In genomic region chr5:145787996-145788395, GRCh38 we compare ENCODE assay signal across 22 cellular contexts.
"Had no signal": no experiment of that assay in that cellular context is flagged by ENCODE, and none has a peak within 500 bp of the region (broad histone marks: within the 10 kb centered on the region; RNA-seq: fewer than 3 reads in every experiment).

No MANE protein-coding gene starts in this region.

- H3K36me3 ChIP-seq: uterus had no signal

- H3K27ac ChIP-seq: epithelial cell of prostate, esophagus muscularis mucosa, spleen, tibial artery, upper lobe of left lung, uterus had no signal

- H3K36me3 Mint-ChIP-seq: naive thymus-derived CD4-positive, alpha-beta T cell had no signal

- H3K9me3 Mint-ChIP-seq: dendritic cell treated with granulocyte-macrophage colony-stimulating factor and Interleukin-4, amounts not matched to agents 40 ng/mL and 50 ng/mL, for 4 days; effector memory CD8-positive, alpha-beta T cell; naive thymus-derived CD4-positive, alpha-beta T cell; nephron progenitor cell; stimulated activated naive CD8-positive, alpha-beta T cell treated with anti-CD3 and anti-CD28 coated beads, Interleukin-15, Interleukin-2, amounts not matched to agents 100 ng/mL and 50 ng/mL, for 24 hours had no signal

- H3K9me3 ChIP-seq: esophagus muscularis mucosa, tibial artery, upper lobe of left lung, uterus had no signal

- ATAC-seq: effector memory CD8-positive, alpha-beta T cell; heart right ventricle; naive thymus-derived CD4-positive, alpha-beta T cell; sciatic nerve; stimulated activated memory B cell treated with anti-CD40 and anti-IgM and Interleukin-4, amounts not matched to agents 10 μg/mL and 1 μg/mL and 100 μg/mL, for 72 hours had no signal

- H3K27me3 Mint-ChIP-seq: dendritic cell treated with granulocyte-macrophage colony-stimulating factor and Interleukin-4, amounts not matched to agents 40 ng/mL and 50 ng/mL, for 4 days; effector memory CD8-positive, alpha-beta T cell; stimulated activated memory B cell treated with anti-CD40 and anti-IgM and Interleukin-4, amounts not matched to agents 10 μg/mL and 1 μg/mL and 100 μg/mL, for 72 hours; stimulated activated naive CD8-positive, alpha-beta T cell treated with anti-CD3 and anti-CD28 coated beads, Interleukin-15, Interleukin-2, amounts not matched to agents 100 ng/mL and 50 ng/mL, for 24 hours had no signal

- H3K4me1 Mint-ChIP-seq: naive thymus-derived CD4-positive, alpha-beta T cell; stimulated activated memory B cell treated with anti-CD40 and anti-IgM and Interleukin-4, amounts not matched to agents 10 μg/mL and 1 μg/mL and 100 μg/mL, for 72 hours had no signal

- H3K4me1 ChIP-seq: esophagus muscularis mucosa, spleen, tibial artery, upper lobe of left lung, uterus had no signal

- DNase-seq: effector memory CD8-positive, alpha-beta T cell; heart right ventricle; hypothalamus; islet precursor cell; naive thymus-derived CD4-positive, alpha-beta T cell; nephron progenitor cell; posterior cingulate gyrus; spleen; stimulated activated CD4-positive, alpha-beta T cell treated with anti-CD3 and anti-CD28 coated beads, Interleukin-15, amount 100 ng/mL, for 24 hours; stimulated activated CD4-positive, alpha-beta T cell treated with anti-CD3 and anti-CD28 coated beads, Interleukin-1b, Interleukin-23, amount 100 ng/mL, for 48 hours; stimulated activated CD4-positive, alpha-beta T cell treated with anti-CD3 and anti-CD28 coated beads, Interleukin-4, amount 100 ng/mL, for 24 hours; tibial artery; upper lobe of left lung; uterus had no signal

- H3K27ac Mint-ChIP-seq: dendritic cell treated with granulocyte-macrophage colony-stimulating factor and Interleukin-4, amounts not matched to agents 40 ng/mL and 50 ng/mL, for 4 days; effector memory CD8-positive, alpha-beta T cell; naive thymus-derived CD4-positive, alpha-beta T cell; nephron progenitor cell; stimulated activated memory B cell treated with anti-CD40 and anti-IgM and Interleukin-4, amounts not matched to agents 10 μg/mL and 1 μg/mL and 100 μg/mL, for 72 hours; stimulated activated naive CD8-positive, alpha-beta T cell treated with anti-CD3 and anti-CD28 coated beads, Interleukin-15, Interleukin-2, amounts not matched to agents 100 ng/mL and 50 ng/mL, for 24 hours had no signal

- H3K27me3 ChIP-seq: esophagus muscularis mucosa, heart right ventricle, spleen, tibial artery, upper lobe of left lung, uterus had no signal

- FAIRE-seq: colon, frontal cortex had no signal

- H3K4me3 ChIP-seq: esophagus muscularis mucosa, heart right ventricle, spleen, tibial artery, upper lobe of left lung, uterus had no signal

- H3K4me3 Mint-ChIP-seq: dendritic cell treated with granulocyte-macrophage colony-stimulating factor and Interleukin-4, amounts not matched to agents 40 ng/mL and 50 ng/mL, for 4 days; effector memory CD8-positive, alpha-beta T cell; naive thymus-derived CD4-positive, alpha-beta T cell; nephron progenitor cell; stimulated activated memory B cell treated with anti-CD40 and anti-IgM and Interleukin-4, amounts not matched to agents 10 μg/mL and 1 μg/mL and 100 μg/mL, for 72 hours; stimulated activated naive CD8-positive, alpha-beta T cell treated with anti-CD3 and anti-CD28 coated beads, Interleukin-15, Interleukin-2, amounts not matched to agents 100 ng/mL and 50 ng/mL, for 24 hours had no signal
